8 cellular contexts compared by ENCODE assay signal in the genomic region with DNA sequence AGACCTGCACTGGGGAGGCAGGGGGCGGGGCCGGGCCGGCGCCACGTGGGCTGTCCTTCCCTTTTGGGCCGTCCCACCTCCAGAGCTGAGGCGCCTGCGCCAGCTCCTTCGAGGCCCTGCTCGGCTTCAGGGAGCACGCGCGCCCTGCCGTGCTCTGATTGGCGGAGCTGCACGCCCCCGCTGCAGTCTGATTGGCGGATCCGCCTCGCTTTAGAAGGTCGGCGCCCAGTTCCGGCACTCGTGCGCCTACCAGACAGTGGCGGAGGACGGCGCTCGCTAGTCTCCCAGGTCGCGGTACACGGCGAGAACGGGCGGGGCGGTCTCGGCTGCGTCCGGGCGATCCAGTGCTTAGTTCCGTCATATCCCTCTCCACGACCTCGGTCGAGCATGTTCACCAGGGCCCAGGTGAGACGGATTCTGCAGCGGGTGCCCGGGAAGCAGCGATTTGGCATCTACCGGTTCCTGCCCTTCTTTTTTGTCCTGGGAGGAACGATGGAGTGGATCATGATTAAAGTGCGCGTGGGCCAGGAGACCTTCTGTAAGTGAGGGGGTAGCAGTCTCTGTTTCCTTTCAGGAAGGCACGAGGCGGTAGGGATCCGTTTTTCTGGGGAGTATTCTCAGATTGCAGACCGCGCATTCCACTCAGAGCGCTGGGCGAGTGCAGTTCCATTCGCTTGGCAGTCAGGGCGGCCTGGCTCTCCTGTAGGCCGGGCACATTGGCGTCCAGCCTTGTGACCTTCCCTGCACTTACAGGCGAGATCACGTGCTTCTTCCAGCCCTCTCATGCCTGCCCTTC.
A peak's percentile ranks its signal among the peaks of the same experiment; 100 is the strongest.
DNase-seq lines count a peak whose midpoint lies in the region; ATAC-seq and TF ChIP-seq lines count a peak whose summit lies in the region.

TSS of gene UQCC5 (plus strand) at position 237 of the 796 bp plus-strand sequence. CDS start at position 388, 151 bp downstream.

- H3K9me3 ChIP-seq in SK-N-MC (ENCODE audit: low read depth, low read length): no peaks in the 10 kb centered on the region

- DNase-seq in GM10248 (ENCODE audit: extremely low spot score) (peak; percentile 99), NCI-H1048 (lab: John Stamatoyannopoulos, UW) (peak; percentile 97), SK-N-MC (ENCODE audit: low read depth, low spot score) (peak; percentile 45), germinal center (ENCODE audit: low spot score) (peak; percentile 99), non-pigmented ciliary epithelial cell (ENCODE audit: low read depth) (peak; percentile 91), superior temporal gyrus (ENCODE audit: extremely low spot score) (peak; percentile 98)
- peak; percentile 99 for DNase-seq in activated naive CD4-positive, alpha-beta T cell treated with anti-CD3 and anti-CD28 coated beads, Interleukin-2, amount 50 U/mL, for 16 hours

- peak within 1 kb of the TSS; percentile 85 for H3K4me3 ChIP-seq in SK-N-MC

- peak; percentile 83 for ATAC-seq in HG02588 (IDR thresholded peaks at IDR 0.05; ENCODE audit: unreplicated experiment)

- TF ChIP-seq CTCF in GM10248 (IDR thresholded peaks at IDR 0.05; ENCODE audit: control extremely low read depth, extremely low read depth, low read depth, missing control alignments): peak; percentile 16

- peak within 1 kb of the TSS; percentile 87 for H3K9ac ChIP-seq in SK-N-MC (ENCODE audit: insufficient read length)

- no peak within 1 kb of the TSS for H3K27ac ChIP-seq in SK-N-MC

- CTCF ChIA-PET in GM10248 (lab: Yijun Ruan, JAX): interaction anchor here (0.8 to 1.8 kb wide), 6 partner anchors 9 to 288 kb away, joined by 3 to 4 read pairs (median 4); no protein-coding TSS in a partner anchor

- POLR2A ChIA-PET in GM10248 (lab: Yijun Ruan, JAX): interaction anchor here (0.6 to 1.0 kb wide), 14 partner anchors 10 to 1950 kb away, joined by 3 to 5 read pairs (median 4); no protein-coding TSS in a partner anchor

- H3K36me3 ChIP-seq in SK-N-MC (ENCODE audit: insufficient read depth, low read length): no peaks in the 10 kb centered on the region

Comparison
In these comparisons a context has a peak if more than half of its experiments do, and no peak if none do; other contexts are left out.
1. DNase-seq: peak in every context shown above with its lines; median percentile 99 in GM10248; 99 in activated naive CD4-positive, alpha-beta T cell treated with anti-CD3 and anti-CD28 coated beads, Interleukin-2, amount 50 U/mL, for 16 hours; 99 in germinal center; 98 in superior temporal gyrus; 97 in NCI-H1048; 91 in non-pigmented ciliary epithelial cell; 45 in SK-N-MC.